8 cellular contexts compared by ENCODE assay signal in the genomic region with DNA sequence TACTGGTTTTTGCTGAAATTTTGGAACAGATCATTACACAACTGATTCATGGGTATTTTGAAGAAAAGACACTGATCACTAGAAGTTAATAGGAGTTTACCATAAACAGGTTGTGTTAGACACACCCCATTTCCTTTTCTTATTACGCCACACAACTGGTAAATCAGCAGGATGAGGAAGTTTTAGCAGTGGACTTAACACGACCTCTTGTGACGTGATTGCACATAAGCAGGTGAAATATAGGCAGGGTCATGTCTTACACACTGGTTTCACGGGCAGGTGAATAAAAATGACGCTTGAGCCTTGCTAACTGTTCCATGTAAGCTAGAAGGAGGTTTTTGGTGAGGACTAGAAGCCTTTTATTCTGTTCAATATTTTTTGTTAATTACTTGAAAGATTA. TPM values are rescaled to one million over a fixed set of nuclear protein-coding genes. Genes with fewer than 3 reads are reported as not detected.
DNase-seq lines count a peak whose midpoint lies in the region; ATAC-seq and TF ChIP-seq lines count a peak whose summit lies in the region.

No MANE protein-coding gene starts in this region.

- H3K36me3 Mint-ChIP-seq in natural killer cell treated with Interleukin-12 subunit alpha and Interleukin-12 subunit beta and Interleukin-15 and Interleukin-18, amount 100 ng/mL, for 72 hours = no peaks in the 10 kb centered on the region

- H3K4me3 Mint-ChIP-seq in natural killer cell treated with Interleukin-12 subunit alpha and Interleukin-12 subunit beta and Interleukin-15 and Interleukin-18, amount 100 ng/mL, for 72 hours = peak overlapping the region; percentile 16

- peak; percentile 57 to 70 for ATAC-seq in natural killer cell treated with Interleukin-12 subunit alpha and Interleukin-12 subunit beta and Interleukin-15 and Interleukin-18, amount 100 ng/mL, for 72 hours
- ATAC-seq in GM19023 (IDR thresholded peaks at IDR 0.05; ENCODE audit: unreplicated experiment) = no peak
- ATAC-seq in GM18519 (IDR thresholded peaks at IDR 0.05; ENCODE audit: low FRiP score, unreplicated experiment) = no peak
- no peak for ATAC-seq in GM18520 (IDR thresholded peaks at IDR 0.05; ENCODE audit: unreplicated experiment)

- peaks cover 0 to 14% of the 10 kb centered on the region in 2 donors for H3K27me3 Mint-ChIP-seq in natural killer cell treated with Interleukin-12 subunit alpha and Interleukin-12 subunit beta and Interleukin-15 and Interleukin-18, amount 100 ng/mL, for 72 hours

- H3K4me1 Mint-ChIP-seq in natural killer cell treated with Interleukin-12 subunit alpha and Interleukin-12 subunit beta and Interleukin-15 and Interleukin-18, amount 100 ng/mL, for 72 hours (ENCODE audit: low read depth in 2 of 2) = peaks cover 35 to 42% of the 10 kb centered on the region in 2 donors

- TF ChIP-seq CTCF in cardiac fibroblast (IDR thresholded peaks at IDR 0.05; ENCODE audit: low read depth, low read length) = peak; percentile 19

- H3K27ac Mint-ChIP-seq in natural killer cell treated with Interleukin-12 subunit alpha and Interleukin-12 subunit beta and Interleukin-15 and Interleukin-18, amount 100 ng/mL, for 72 hours = peak overlapping the region; percentile 50 to 55

- H3K9me3 Mint-ChIP-seq in natural killer cell treated with Interleukin-12 subunit alpha and Interleukin-12 subunit beta and Interleukin-15 and Interleukin-18, amount 100 ng/mL, for 72 hours = no peaks in the 10 kb centered on the region

- H3K4me3 ChIP-seq in cardiac fibroblast (replicated peaks in 1 of 2; ENCODE audit: low read depth in 2 of 2, low read length in 2 of 2) = no peak overlapping the region

- peak; percentile 5 for DNase-seq in GDM1 (lab: John Stamatoyannopoulos, UW)
- DNase-seq in NCI-H1694 treated with DMSO at 0.1 percent for 48 hours (lab: John Stamatoyannopoulos, UW) = peak; percentile 84
- DNase-seq in cardiac fibroblast (ENCODE audit: low read depth in 2 of 2) = peak; percentile 58 to 60
- DNase-seq in natural killer cell treated with Interleukin-12 subunit alpha and Interleukin-12 subunit beta and Interleukin-15 and Interleukin-18, amount 100 ng/mL, for 72 hours (ENCODE audit: low spot score) = no peak
- DNase-seq in stimulated activated CD4-positive, alpha-beta T cell treated with anti-CD3 and anti-CD28 coated beads, Interleukin-12 subunit alpha, Interleukin-12 subunit beta, amount 100 ng/mL, for 4 hours = no peak

RNA-seq across cellular contexts. Expression of a gene that starts 27.1 kb away (rescaled TPM):
- 1 to 10 TPM; 1.5 to 5.0 TPM for total RNA-seq in natural killer cell treated with Interleukin-12 subunit alpha and Interleukin-12 subunit beta and Interleukin-15 and Interleukin-18, amount 100 ng/mL, for 72 hours

Comparison
In these comparisons a context has a peak if more than half of its experiments do, and no peak if none do; other contexts are left out.
1. DNase-seq: peak in GDM1 (single experiment), NCI-H1694 treated with DMSO at 0.1 percent for 48 hours (single experiment) and cardiac fibroblast (2 of 2); none in natural killer cell treated with Interleukin-12 subunit alpha and Interleukin-12 subunit beta and Interleukin-15 and Interleukin-18, amount 100 ng/mL, for 72 hours (single experiment) and stimulated activated CD4-positive, alpha-beta T cell treated with anti-CD3 and anti-CD28 coated beads, Interleukin-12 subunit alpha, Interleukin-12 subunit beta, amount 100 ng/mL, for 4 hours (single experiment).
2. ATAC-seq: peak in natural killer cell treated with Interleukin-12 subunit alpha and Interleukin-12 subunit beta and Interleukin-15 and Interleukin-18, amount 100 ng/mL, for 72 hours (2 of 2); none in GM19023 (single experiment), GM18519 (single experiment) and GM18520 (single experiment).